Comparison of ENCODE assay signal across 25 cellular contexts in the genomic region with DNA sequence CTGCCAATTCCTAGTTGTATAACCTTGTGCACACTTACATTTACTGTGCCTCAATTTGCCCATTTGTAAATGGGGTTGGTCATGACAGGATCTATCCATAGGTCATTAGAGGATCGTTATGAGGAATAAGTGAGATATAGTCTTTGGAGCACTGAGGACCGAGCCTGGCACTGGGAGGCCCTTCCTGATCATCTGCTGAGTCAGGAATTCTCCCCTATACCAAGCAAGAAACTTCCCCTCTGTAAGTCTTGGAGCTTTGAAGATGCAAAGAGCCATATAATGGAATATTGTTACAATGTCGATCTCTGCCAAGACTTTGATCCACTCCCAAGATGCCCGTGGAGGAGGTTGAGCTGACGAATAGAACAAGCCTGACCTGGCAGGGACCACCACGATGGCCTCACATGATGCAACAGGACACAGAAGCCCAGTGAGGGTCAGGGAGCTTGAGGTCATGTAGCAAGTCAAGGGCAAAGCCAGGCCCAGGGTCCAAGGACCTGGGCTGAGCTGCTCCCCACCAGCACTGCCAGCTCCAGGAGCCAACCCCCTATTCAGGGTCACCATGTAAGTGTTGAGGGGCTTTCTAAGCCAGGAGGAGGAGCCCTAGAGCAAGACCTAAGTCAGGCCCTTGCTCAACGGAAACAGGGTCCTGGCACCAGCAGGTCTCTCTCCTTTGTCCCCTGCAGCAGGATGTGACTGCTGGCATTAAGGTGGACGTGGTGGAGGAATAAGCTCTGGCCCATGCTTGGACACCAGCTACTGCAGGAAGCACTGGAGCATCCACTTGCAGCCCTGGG. TPM values are rescaled to one million over a fixed set of nuclear protein-coding genes. Genes with fewer than 3 reads are reported as not detected.
DNase-seq lines count a peak whose midpoint lies in the region; ATAC-seq, FAIRE-seq and TF ChIP-seq lines count a peak whose summit lies in the region.
"Had no signal": no experiment of that assay in that cellular context is flagged by ENCODE, and none has a peak within 500 bp of the region (broad histone marks: within the 10 kb centered on the region; RNA-seq: fewer than 3 reads in every experiment).

No MANE protein-coding gene starts in this region.

- no peak overlapping the region for H3K27ac ChIP-seq in H1 (ENCODE audit: low read depth, low read length)
- H3K27ac ChIP-seq: 22Rv1, C4-2B, colonic mucosa had no signal

- intact Hi-C loops in head of caudate nucleus (cut with DNase I) = no loop called here

- no peaks in the 10 kb centered on the region for H3K79me2 ChIP-seq in H1 (ENCODE audit: control insufficient read depth in 1 of 2, insufficient read depth in 2 of 2, low read length in 2 of 2)

- H2BK20ac ChIP-seq in H1 (ENCODE audit: low read length) = peak overlapping the region; percentile 67; the same call in 1 of the 2 replicates

- no peaks in the 10 kb centered on the region for H4K20me1 ChIP-seq in H1 (replicated peaks in 1 of 2; ENCODE audit: control insufficient read depth in 1 of 2, insufficient read depth in 2 of 2, low read length in 2 of 2)

- H3K23ac ChIP-seq in H1 (ENCODE audit: insufficient read length) = no peak overlapping the region

- no peak overlapping the region for H3K56ac ChIP-seq in H1 (replicated peaks; ENCODE audit: insufficient read length, low read depth, low read length)

- H4K8ac ChIP-seq in H1 (ENCODE audit: extremely low read depth, insufficient read depth, low read length) = no peak overlapping the region

- H3K18ac ChIP-seq in H1 (ENCODE audit: extremely low read depth, low read length) = peak overlapping the region; percentile 65; the same call in 1 of the 2 replicates

- TF ChIP-seq CTCF in H1 (IDR thresholded peaks at IDR 0.05; ENCODE audit: control extremely low read depth in 1 of 3, insufficient read depth in 1 of 3, low read depth in 1 of 3, low read length in 3 of 3) (peak; percentile 67 to 96 (median 77)), retinal pigment epithelial cell (conservative IDR thresholded peaks at IDR 0.05; ENCODE audit: low read depth, low read length) (peak; percentile 14)

- TF ChIP-seq EP300 in H1 (IDR thresholded peaks at IDR 0.05; ENCODE audit: borderline replicate concordance in 1 of 2, low read depth in 2 of 2, low read length in 2 of 2) = no peak

- peak overlapping the region; percentile 39 for H4K91ac ChIP-seq in H1 (replicated peaks; ENCODE audit: insufficient read length, low read length)

- TF ChIP-seq RAD21 in H1 (IDR thresholded peaks at IDR 0.05 in 1 of 2, conservative IDR thresholded peaks at IDR 0.05 in 1 of 2; ENCODE audit: low read depth in 2 of 2, low read length in 2 of 2) = peak; percentile 72 to 82

- H2BK15ac ChIP-seq in H1 (ENCODE audit: low read length) = no peak overlapping the region

- H3K36me3 ChIP-seq in H1 (ENCODE audit: control insufficient read depth in 2 of 4, insufficient read depth in 4 of 4, low read length in 3 of 4) = no peaks in the 10 kb centered on the region
- H3K36me3 ChIP-seq: colonic mucosa, HAP-1 had no signal

- H3K27me3 ChIP-seq in H1 (replicated peaks in 1 of 4; ENCODE audit: control insufficient read depth in 3 of 4, extremely low read depth in 1 of 4, insufficient read depth in 3 of 4, low read length in 3 of 4) = peaks cover 2 to 12% (median 6%) of the 10 kb centered on the region in 4 experiments; a peak in 4 of 7 replicates
- H3K27me3 ChIP-seq: colonic mucosa had no signal

- H2BK12ac ChIP-seq in H1 (ENCODE audit: low read depth, low read length) = peak overlapping the region; percentile 68; the same call in 1 of the 2 replicates

- no peaks in the 10 kb centered on the region for H3K9me3 ChIP-seq in H1 (ENCODE audit: insufficient read depth in 2 of 2, low read depth in 1 of 2, low read length in 1 of 2)
- H3K9me3 ChIP-seq: colonic mucosa, HAP-1 had no signal

- H3K79me1 ChIP-seq in H1 (ENCODE audit: low read depth, low read length) = no peaks in the 10 kb centered on the region

- H2BK5ac ChIP-seq in H1 (ENCODE audit: low read depth, low read length) = peak overlapping the region; percentile 12; the same call in 1 of the 2 replicates

- H3K4me3 ChIP-seq in H1 (ENCODE audit: extremely low read depth in 1 of 4, insufficient read depth in 2 of 4, low read depth in 3 of 4, low read length in 4 of 4) (no peak overlapping the region), retinal pigment epithelial cell (ENCODE audit: low read length) (no peak overlapping the region)
- H3K4me3 ChIP-seq: colonic mucosa, HAP-1, lung had no signal

- CTCF ChIA-PET in H1 (lab: Charles Lee; ENCODE audit: partially characterized antibody) = interaction anchor here (0.7 to 6.5 kb wide), 39 partner anchors 9 to 273 kb away, joined by 3 to 71 read pairs (median 5); a partner anchor contains a TSS

- peak; percentile 92 for FAIRE-seq in H1 (lab: Jason Lieb, UNC)
- FAIRE-seq in HTR-8/SVneo (lab: Jason Lieb, UNC) = no peak
- FAIRE-seq: astrocyte, GM12892 had no signal

- H3K23me2 ChIP-seq in H1 (ENCODE audit: low read depth, low read length) = no peaks in the 10 kb centered on the region

- 0 out of 2 replicates have a peak overlapping the region, but pooled peaks have one; percentile 29 for H2AFZ ChIP-seq in H1 (ENCODE audit: low read length)

- peak; percentile 40 for DNase-seq in DMS 273 (lab: John Stamatoyannopoulos, UW; ENCODE audit: unreplicated experiment)
- DNase-seq in DMS 273 treated with DMSO at 0.1 percent for 48 hours (lab: John Stamatoyannopoulos, UW) = no peak
- peak; percentile 61 for DNase-seq in NCI-H82 (lab: John Stamatoyannopoulos, UW)
- peak; percentile 50 to 65 for DNase-seq in H1 (ENCODE audit: low read depth in 1 of 2, low spot score in 2 of 2)
- DNase-seq in retinal pigment epithelial cell (ENCODE audit: low read depth) = no peak
- DNase-seq in HTR-8/SVneo (ENCODE audit: insufficient read length, low spot score) = no peak
- no peak for DNase-seq in head of caudate nucleus
- DNase-seq: activated CD4-positive, alpha-beta T cell treated with anti-CD3 and anti-CD28 coated beads for 1 hour; activated gamma-delta T cell treated with Interleukin-2 at 50 U/mL for 16 hours; colonic mucosa; DMS79; naive B cell; NCI-H1092; NCI-H2171; stimulated activated naive CD8-positive, alpha-beta T cell treated with anti-CD3 and anti-CD28 coated beads, Interleukin-15, Interleukin-2, amounts not matched to agents 100 U/mL and 50 U/mL, for 24 hours; trophoblast cell had no signal

- no peak overlapping the region for H3K14ac ChIP-seq in H1 (ENCODE audit: insufficient read length)

- H3K9ac ChIP-seq in H1 (replicated peaks in 1 of 4; ENCODE audit: extremely low read depth in 1 of 4, low read depth in 3 of 4, low read length in 3 of 4) = no peak overlapping the region

- H2AK5ac ChIP-seq in H1 (ENCODE audit: low read depth, low read length) = no peak overlapping the region

- H4K5ac ChIP-seq in H1 (ENCODE audit: insufficient read length, low read depth, low read length) = no peak overlapping the region

- WGBS in H1 (ENCODE audit: extremely low coverage in 1 of 2, insufficient coverage in 1 of 2, insufficient read length in 1 of 2, insufficient replicate concordance in 2 of 2, low coverage in 1 of 2, low lambda C conversion rate in 2 of 2, missing lambda C conversion rate in 1 of 2), 2 experiments = 73% methylated on average over 8 of the region's 8 CpGs; no CpG with 5 or more reads in 1 of the 2 experiments

- no peak for ATAC-seq in HG03280 (IDR thresholded peaks at IDR 0.05; ENCODE audit: unreplicated experiment)
- ATAC-seq: stimulated activated naive CD8-positive, alpha-beta T cell treated with anti-CD3 and anti-CD28 coated beads, Interleukin-15, Interleukin-2, amounts not matched to agents 100 U/mL and 50 U/mL, for 24 hours had no signal

- H3K4ac ChIP-seq in H1 (replicated peaks; ENCODE audit: insufficient read length, low read depth, low read length) = peak overlapping the region; percentile 15

- H2BK120ac ChIP-seq in H1 (replicated peaks; ENCODE audit: low read depth, low read length) = no peak overlapping the region

- H3K4me1 ChIP-seq in H1 (replicated peaks in 1 of 4; ENCODE audit: control insufficient read depth in 3 of 4, insufficient read depth in 4 of 4, low read length in 3 of 4) = peaks cover 0 to 8% (median 4%) of the 10 kb centered on the region in 4 experiments; a peak in 6 of 7 replicates
- H3K4me1 ChIP-seq: colonic mucosa, HAP-1 had no signal

- POLR2A ChIA-PET in H1 (lab: Charles Lee; ENCODE audit: partially characterized antibody) = interaction anchor here (0.9 to 1.8 kb wide), 4 partner anchors 9 to 34 kb away, joined by 3 to 6 read pairs (median 3); no protein-coding TSS in a partner anchor

- no peak for TF ChIP-seq POLR2A in H1 (IDR thresholded peaks at IDR 0.05; ENCODE audit: control extremely low read depth in 1 of 2, low read depth in 2 of 2, low read length in 2 of 2)

- no peak overlapping the region for H3K4me2 ChIP-seq in H1 (ENCODE audit: insufficient read depth in 1 of 2, low read depth in 2 of 2, low read length in 2 of 2)

TF ChIP-seq in H1, 55 proteins besides CTCF, POLR2A, EP300 and RAD21 (continues in another document):
- TF ChIP-seq GTF2F1 (IDR thresholded peaks at IDR 0.05; ENCODE audit: borderline replicate concordance, low read depth, low read length) = no peak
- 0 out of 2 replicates have a peak, but pooled peaks have one; percentile 23 for TF ChIP-seq CEBPB (IDR thresholded peaks at IDR 0.05; ENCODE audit: low read depth, low read length)
- TF ChIP-seq SP1 (IDR thresholded peaks at IDR 0.05; ENCODE audit: low read depth, low read length) = no peak
- TF ChIP-seq JUN (IDR thresholded peaks at IDR 0.05; ENCODE audit: low read depth, low read length) = no peak
- no peak for TF ChIP-seq EGR1 (IDR thresholded peaks at IDR 0.05; ENCODE audit: borderline replicate concordance, low read depth, low read length)

RNA-seq across cellular contexts. Expression of a gene that starts 16.7 kb away (rescaled TPM):
- 14.2 and 14.5 TPM in 2 replicates for total RNA-seq in H1 (2021; fragmentation: NEBNext Ultra II Directional; extraction: Animal tissue kit (Norgen Biotek cat#: 25700))
- 20.1 and 20.8 TPM in 2 replicates for polyA plus RNA-seq in H1 (2011; rRNA removed)
- polyA plus RNA-seq in H1 (2011; cell fraction: cytosol; rRNA removed) = 26.4 TPM
- 15.8 TPM for polyA plus RNA-seq in H1 (2011; cell fraction: nucleus; rRNA removed)
- 25.2 to 36.8 TPM (median 30.7 TPM) in 4 replicates for polyA plus RNA-seq in H1 (2012, experiment 1 of 2)
- polyA plus RNA-seq in H1 (2012, experiment 2 of 2) = 22.0 TPM
- polyA plus RNA-seq in H1 (2013, experiment 1 of 2) = 10.7 TPM
- polyA plus RNA-seq in H1 (2013, experiment 2 of 2) = 11.2 TPM
- 6.0 and 7.3 TPM in 2 replicates for polyA minus RNA-seq in H1 (2011; rRNA and poly(A)+ RNA removed)
- polyA minus RNA-seq in H1 (2011; cell fraction: cytosol; rRNA and poly(A)+ RNA removed) = 8.3 TPM
- 5.7 TPM for polyA minus RNA-seq in H1 (2011; cell fraction: nucleus; rRNA and poly(A)+ RNA removed)

RNA-seq across cellular contexts. Expression of a gene that starts 32.8 kb away (rescaled TPM):
- total RNA-seq in H1 (2021; fragmentation: NEBNext Ultra II Directional; extraction: Animal tissue kit (Norgen Biotek cat#: 25700)) = 1.8 and 2.4 TPM in 2 replicates
- 2.4 TPM in 2 replicates for polyA plus RNA-seq in H1 (2011; rRNA removed)
- 1.5 TPM for polyA plus RNA-seq in H1 (2011; cell fraction: cytosol; rRNA removed)
- 2.9 TPM for polyA plus RNA-seq in H1 (2011; cell fraction: nucleus; rRNA removed)
- polyA plus RNA-seq in H1 (2012, experiment 1 of 2) = 2.4 to 3.7 TPM (median 3.0 TPM) in 4 replicates
- 2.2 TPM for polyA plus RNA-seq in H1 (2012, experiment 2 of 2)
- 2.1 TPM for polyA plus RNA-seq in H1 (2013, experiment 1 of 2)
- polyA plus RNA-seq in H1 (2013, experiment 2 of 2) = 2.3 TPM
- 3.7 and 3.9 TPM in 2 replicates for polyA minus RNA-seq in H1 (2011; rRNA and poly(A)+ RNA removed)
- 2.3 TPM for polyA minus RNA-seq in H1 (2011; cell fraction: cytosol; rRNA and poly(A)+ RNA removed)
- polyA minus RNA-seq in H1 (2011; cell fraction: nucleus; rRNA and poly(A)+ RNA removed) = 2.4 TPM
- total RNA-seq: pulmonary artery endothelial cell; T-helper 1 cell treated with Interleukin-12 subunit alpha and Interleukin-12 subunit beta and Interleukin-4 antibody, amounts not matched to agents 30 ng/mL and 1 ng/mL, for 36 hours had no signal

Comparison
In these comparisons a context has a peak if more than half of its experiments do, and no peak if none do; other contexts are left out.
1. DNase-seq: peak in DMS 273 (single experiment), NCI-H82 (single experiment) and H1 (2 of 2); none in DMS 273 treated with DMSO at 0.1 percent for 48 hours (single experiment), retinal pigment epithelial cell (single experiment), HTR-8/SVneo (single experiment) and head of caudate nucleus (0 of 42).